8 cellular contexts compared by ENCODE assay signal in genomic region chr13:36920612-36921185, GRCh38. TPM values are rescaled to one million over a fixed set of nuclear protein-coding genes. Genes with fewer than 3 reads are reported as not detected.
A peak's percentile ranks its signal among the peaks of the same experiment; 100 is the strongest.
DNase-seq lines count a peak whose midpoint lies in the region; ATAC-seq, FAIRE-seq and TF ChIP-seq lines count a peak whose summit lies in the region.

No MANE protein-coding gene starts in this region.

- peak overlapping the region; percentile 67 for H3K27ac Mint-ChIP-seq in neural progenitor cell

- H3K9me3 ChIP-seq in BE2C (no peaks in the 10 kb centered on the region), MG63 (no peaks in the 10 kb centered on the region), neural progenitor cell (ENCODE audit: low read depth) (no peaks in the 10 kb centered on the region)

- H3K36me3 ChIP-seq in BE2C (no peaks in the 10 kb centered on the region), MG63 (no peaks in the 10 kb centered on the region), neural progenitor cell (no peaks in the 10 kb centered on the region)

- DNase-seq in BE2C: no peak
- DNase-seq in MG63: no peak
- DNase-seq in coronary artery (ENCODE audit: low spot score): no peak
- peak; percentile 22 for DNase-seq in neural progenitor cell (ENCODE audit: low spot score)
- DNase-seq in H54 (ENCODE audit: insufficient read length, low spot score): no peak

- TF ChIP-seq CTCF in BE2C (IDR thresholded peaks at IDR 0.05; ENCODE audit: low read depth, low read length) (no peak), coronary artery (IDR thresholded peaks at IDR 0.05) (no peak), neural progenitor cell (IDR thresholded peaks at IDR 0.05) (no peak)

- TF ChIP-seq POLR2A in H54 (IDR thresholded peaks at IDR 0.05; ENCODE audit: low read depth, low read length): no peak

- peaks cover 8% of the 10 kb centered on the region for H3K27me3 Mint-ChIP-seq in neural progenitor cell (ENCODE audit: insufficient read depth, low read depth)

- H3K4me3 Mint-ChIP-seq in neural progenitor cell: peak overlapping the region; percentile 90

- no peak overlapping the region for H3K9ac ChIP-seq in neural progenitor cell

- H3K4me1 Mint-ChIP-seq in neural progenitor cell: peaks cover 39% of the 10 kb centered on the region

- peak overlapping the region; percentile 74 for H3K4me2 ChIP-seq in neural progenitor cell

- H3K4me1 ChIP-seq in BE2C: peaks cover 17% of the 10 kb centered on the region
- peaks cover 14% of the 10 kb centered on the region for H3K4me1 ChIP-seq in neural progenitor cell

- peaks cover 18% of the 10 kb centered on the region for H3F3A ChIP-seq in neural progenitor cell (ENCODE audit: low read depth)

- ATAC-seq in GM18502 (IDR thresholded peaks at IDR 0.05; ENCODE audit: poor library complexity, unreplicated experiment): no peak
- ATAC-seq in GM18907 (IDR thresholded peaks at IDR 0.05; ENCODE audit: unreplicated experiment): no peak
- ATAC-seq in GM19023 (IDR thresholded peaks at IDR 0.05; ENCODE audit: unreplicated experiment): no peak

- H3K36me3 Mint-ChIP-seq in neural progenitor cell: no peaks in the 10 kb centered on the region

- H3K27ac ChIP-seq in coronary artery (peak overlapping the region; percentile 75 to 89), neural progenitor cell (no peak overlapping the region)

- no peaks in the 10 kb centered on the region for H3K9me3 Mint-ChIP-seq in neural progenitor cell

- peak overlapping the region; percentile 90 for H2AFZ ChIP-seq in neural progenitor cell (replicated peaks)

- H4K20me1 ChIP-seq in neural progenitor cell (ENCODE audit: low read depth): no peaks in the 10 kb centered on the region

- FAIRE-seq in H54 (lab: Jason Lieb, UNC): no peak

- H3K4me3 ChIP-seq in BE2C (ENCODE audit: low read depth, low read length): peak overlapping the region; percentile 55
- peak overlapping the region; percentile 38 for H3K4me3 ChIP-seq in MG63
- H3K4me3 ChIP-seq in coronary artery: peak overlapping the region; percentile 90
- H3K4me3 ChIP-seq in neural progenitor cell: peak overlapping the region; percentile 44

- H3K79me2 ChIP-seq in neural progenitor cell (ENCODE audit: low read depth): no peaks in the 10 kb centered on the region

- H3K27me3 ChIP-seq in BE2C: no peaks in the 10 kb centered on the region
- no peaks in the 10 kb centered on the region for H3K27me3 ChIP-seq in MG63
- peaks cover 66% of the 10 kb centered on the region for H3K27me3 ChIP-seq in neural progenitor cell

RNA-seq across cellular contexts. Expression of gene SMAD9, which starts 0.7 kb away (rescaled TPM):
- 12.6 TPM for polyA plus RNA-seq in BE2C (2012; ENCODE audit: insufficient read depth, insufficient read length, low read depth)
- total RNA-seq in MG63 (2014; rRNA removed; shearing (Covaris generic); ENCODE audit: low replicate concordance): 7.0 and 7.6 TPM in 2 replicates
- total RNA-seq in neural progenitor cell (ENCODE audit: low replicate concordance): 1.2 and 1.6 TPM in 2 replicates

Comparison
In these comparisons a context has a peak if more than half of its experiments do, and no peak if none do; other contexts are left out.
1. H3K4me3 ChIP-seq: peak in every context shown above with its lines; median percentile 90 in coronary artery; 55 in BE2C; 44 in neural progenitor cell; 38 in MG63.